ENCODE assay signal across 31 cellular contexts in the genomic region with DNA sequence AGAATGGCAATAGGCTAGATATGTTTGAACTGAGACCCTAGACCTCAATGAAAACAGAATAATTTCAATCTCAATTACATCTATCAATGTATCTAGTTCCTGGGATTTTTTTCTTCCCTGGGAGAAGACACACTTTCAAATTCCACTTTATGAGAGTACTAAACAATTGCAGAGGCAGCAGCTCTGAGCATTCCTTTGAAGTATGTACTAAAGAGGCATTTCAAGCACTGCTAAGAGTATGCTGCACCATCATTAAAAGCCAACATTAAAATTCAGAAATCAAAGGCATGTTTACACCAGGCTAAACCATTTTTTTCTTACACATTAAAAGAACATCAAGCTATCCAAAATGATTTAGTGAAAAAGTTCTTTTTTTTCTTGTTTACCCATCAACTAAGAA.
"Had no signal": no experiment of that assay in that cellular context is flagged by ENCODE, and none has a peak within 500 bp of the region (broad histone marks: within the 10 kb centered on the region; RNA-seq: fewer than 3 reads in every experiment).

No MANE protein-coding gene starts in this region.

- H3K4me3 ChIP-seq: coronary artery, dorsolateral prefrontal cortex, esophagus muscularis mucosa, gastrocnemius medialis, heart left ventricle had no signal

- H3K36me3 ChIP-seq: brain microvascular endothelial cell, esophagus muscularis mucosa, gastrocnemius medialis, heart left ventricle had no signal

- ATAC-seq: activated CD4-positive, alpha-beta T cell treated with anti-CD3 and anti-CD28 coated beads for 36 hours; activated CD8-positive, alpha-beta memory T cell treated with anti-CD3 and anti-CD28 coated beads, Interleukin-2, amount 10 ng/mL, durations not matched to agents 7 days and 5 days; activated CD8-positive, alpha-beta T cell treated with anti-CD3 and anti-CD28 coated beads, Interleukin-2, amount 10 ng/mL, durations not matched to agents 7 days and 5 days; activated naive CD4-positive, alpha-beta T cell treated with anti-CD3 and anti-CD28 coated beads, Interleukin-2, amount 50 U/mL, for 72 hours; foreskin keratinocyte; gastrocnemius medialis; heart left ventricle had no signal

- H3K9me3 ChIP-seq: esophagus muscularis mucosa, gastrocnemius medialis, heart left ventricle had no signal

- DNase-seq: activated CD4-positive, alpha-beta memory T cell treated with anti-CD3 and anti-CD28 coated beads for 36 hours; activated CD4-positive, alpha-beta T cell treated with anti-CD3 and anti-CD28 coated beads for 36 hours; activated CD4-positive, alpha-beta T cell treated with anti-CD3 and anti-CD28 coated beads, Interleukin-2, amount 10 ng/mL, durations not matched to agents 24 days and 14 days; activated CD4-positive, CD25-positive, alpha-beta regulatory T cell; activated CD4-positive, CD25-positive, alpha-beta regulatory T cell treated with anti-CD3 and anti-CD28 coated beads, Interleukin-2, amount 50 U/mL, for 72 hours; activated CD8-positive, alpha-beta memory T cell treated with anti-CD3 and anti-CD28 coated beads, Interleukin-2, amount 10 ng/mL, durations not matched to agents 7 days and 5 days; activated CD8-positive, alpha-beta memory T cell treated with anti-CD3 and anti-CD28 coated beads, Interleukin-2, amount 50 U/mL, for 4 hours; activated CD8-positive, alpha-beta T cell treated with anti-CD3 and anti-CD28 coated beads, Interleukin-2, amount 10 ng/mL, durations not matched to agents 7 days and 5 days; activated gamma-delta T cell; activated naive CD4-positive, alpha-beta T cell; activated naive CD4-positive, alpha-beta T cell treated with anti-CD3 and anti-CD28 coated beads, Interleukin-2, amount 10 ng/mL, durations not matched to agents 7 days and 5 days; activated naive CD8-positive, alpha-beta T cell treated with anti-CD3 and anti-CD28 coated beads, Interleukin-2, amount 10 ng/mL, durations not matched to agents 7 days and 5 days; activated T-cell treated with anti-CD3 and anti-CD28 coated beads, Interleukin-2, amount 50 U/mL, for 1 hour; activated T-cell treated with anti-CD3 and anti-CD28 coated beads, Interleukin-2, amount 50 U/mL, for 48 hours; amniotic stem cell; anterior cingulate cortex; brain microvascular endothelial cell; caudate nucleus; dorsolateral prefrontal cortex; effector memory CD4-positive, alpha-beta T cell; endodermal cell; erythroblast; foreskin keratinocyte; gastrocnemius medialis; glutamatergic neuron; heart left ventricle; T-helper 2 cell had no signal

- H3K4me1 ChIP-seq: esophagus muscularis mucosa, foreskin keratinocyte, gastrocnemius medialis, heart left ventricle had no signal

- FAIRE-seq: astrocyte had no signal

- H3K27ac ChIP-seq: brain microvascular endothelial cell, coronary artery, dorsolateral prefrontal cortex, esophagus muscularis mucosa, foreskin keratinocyte, gastrocnemius medialis, heart left ventricle had no signal

- H3K27me3 ChIP-seq: brain microvascular endothelial cell, dorsolateral prefrontal cortex, esophagus muscularis mucosa, foreskin keratinocyte, gastrocnemius medialis, heart left ventricle had no signal
